ENCODE assay signal across 27 cellular contexts in genomic region chr6:154367333-154367732, GRCh38. TPM values are rescaled to one million over a fixed set of nuclear protein-coding genes. Genes with fewer than 3 reads are reported as not detected.
A peak's percentile ranks its signal among the peaks of the same experiment; 100 is the strongest.
DNase-seq lines count a peak whose midpoint lies in the region; ATAC-seq and TF ChIP-seq lines count a peak whose summit lies in the region.
"Had no signal": no experiment of that assay in that cellular context is flagged by ENCODE, and none has a peak within 500 bp of the region (broad histone marks: within the 10 kb centered on the region; RNA-seq: fewer than 3 reads in every experiment).

No MANE protein-coding gene starts in this region.

- peak overlapping the region; percentile 56 to 84 for H3K4me3 Mint-ChIP-seq in CD14-positive monocyte
- H3K4me3 Mint-ChIP-seq: B cell, T-helper 17 cell had no signal

- DNase-seq in CD14-positive monocyte (ENCODE audit: low spot score), result no peak
- peak in 1 of 2 experiments; percentile 53 for DNase-seq in HL-60 (ENCODE audit: low read depth in 1 of 2, low spot score in 1 of 2)
- DNase-seq in NOMO-1 treated with dmso at 0.1 percent for 144 hours (lab: John Stamatoyannopoulos, UW; ENCODE audit: unreplicated experiment), result peak; percentile 10
- DNase-seq in medulla oblongata (ENCODE audit: extremely low spot score), result peak; percentile 18
- DNase-seq in activated CD4-positive, alpha-beta T cell treated with anti-CD3 and anti-CD28 coated beads, Interleukin-2, amount 50 U/mL, for 1 hour, result no peak
- DNase-seq in AG08395 (ENCODE audit: low spot score), result no peak
- DNase-seq: Calu3, DMS79 treated with DMSO at 0.1 percent for 48 hours, GF-D8, MG63, NCI-H1092 treated with DMSO at 0.1 percent for 48 hours, NCI-H1436, NCI-H187 treated with DMSO at 0.1 percent for 48 hours, NCI-H2171 treated with DMSO at 0.1 percent for 48 hours, NCI-H345, NCI-H510A treated with DMSO at 0.1 percent for 48 hours, NCI-H748 treated with DMSO at 0.1 percent for 48 hours, OCI-M1, Peyer's patch, SJCRH30, T-helper 17 cell had no signal

- H3K4me1 Mint-ChIP-seq in CD14-positive monocyte, result peaks cover 56% of the 10 kb centered on the region
- H3K4me1 Mint-ChIP-seq: B cell had no signal

- H3K27ac ChIP-seq in HL-60 (replicated peaks), result peak overlapping the region; percentile 32
- H3K27ac ChIP-seq: A549, C4-2B, Peyer's patch, SJCRH30 had no signal

- H3K36me3 Mint-ChIP-seq in CD14-positive monocyte, result no peaks in the 10 kb centered on the region

- H3K27ac Mint-ChIP-seq in CD14-positive monocyte, result peak overlapping the region; percentile 88 to 95 (median 94)
- H3K27ac Mint-ChIP-seq: B cell, T-helper 17 cell had no signal

- no peaks in the 10 kb centered on the region for H3K27me3 Mint-ChIP-seq in CD14-positive monocyte (ENCODE audit: low read depth in 3 of 3)

- intact Hi-C loops in CD14-positive monocyte (cut with micrococcal nuclease), result loop anchor here in 1 of 2 donors (5.0 kb wide), 1 partner anchor 65 kb away; no protein-coding TSS in a partner anchor

- H3K27me3 ChIP-seq in HL-60 (ENCODE audit: insufficient read depth, poor library complexity, severe bottlenecking), result no peaks in the 10 kb centered on the region
- H3K27me3 ChIP-seq: MG63, Peyer's patch, SJCRH30 had no signal

- no peak for TF ChIP-seq CTCF in CD14-positive monocyte (IDR thresholded peaks at IDR 0.05)
- no peak for TF ChIP-seq CTCF in HL-60 (IDR thresholded peaks at IDR 0.05; ENCODE audit: insufficient read depth, low read length)

- no peak for TF ChIP-seq POLR2A in GM18505 (IDR thresholded peaks at IDR 0.05; ENCODE audit: borderline replicate concordance, extremely low read depth, insufficient read depth, insufficient read length)

- no peak overlapping the region for H3K4me3 ChIP-seq in HL-60 (replicated peaks; ENCODE audit: insufficient read depth, low read length)
- H3K4me3 ChIP-seq: A549, K562, MG63, Peyer's patch, SJCRH30 had no signal

- ATAC-seq in GM18505 (IDR thresholded peaks at IDR 0.05; ENCODE audit: unreplicated experiment), result no peak
- ATAC-seq: A549, SK-N-SH treated with all-trans-retinoic acid at 6 μM for 48 hours, T-helper 17 cell had no signal

- H3K9me3 Mint-ChIP-seq in CD14-positive monocyte, result no peaks in the 10 kb centered on the region

RNA-seq across cellular contexts. Expression of gene IPCEF1, which starts 10.7 kb away (rescaled TPM):
- 10 to 100 TPM; 14.7 to 16.5 TPM for polyA plus RNA-seq in CD14-positive monocyte
- polyA plus RNA-seq: K562 had no signal

Comparison
In these comparisons a context has a peak if more than half of its experiments do, and no peak if none do; other contexts are left out.
1. DNase-seq: peak in NOMO-1 treated with dmso at 0.1 percent for 144 hours (single experiment) and medulla oblongata (single experiment); none in CD14-positive monocyte (single experiment), activated CD4-positive, alpha-beta T cell treated with anti-CD3 and anti-CD28 coated beads, Interleukin-2, amount 50 U/mL, for 1 hour (single experiment) and AG08395 (single experiment).